In the genomic region with DNA sequence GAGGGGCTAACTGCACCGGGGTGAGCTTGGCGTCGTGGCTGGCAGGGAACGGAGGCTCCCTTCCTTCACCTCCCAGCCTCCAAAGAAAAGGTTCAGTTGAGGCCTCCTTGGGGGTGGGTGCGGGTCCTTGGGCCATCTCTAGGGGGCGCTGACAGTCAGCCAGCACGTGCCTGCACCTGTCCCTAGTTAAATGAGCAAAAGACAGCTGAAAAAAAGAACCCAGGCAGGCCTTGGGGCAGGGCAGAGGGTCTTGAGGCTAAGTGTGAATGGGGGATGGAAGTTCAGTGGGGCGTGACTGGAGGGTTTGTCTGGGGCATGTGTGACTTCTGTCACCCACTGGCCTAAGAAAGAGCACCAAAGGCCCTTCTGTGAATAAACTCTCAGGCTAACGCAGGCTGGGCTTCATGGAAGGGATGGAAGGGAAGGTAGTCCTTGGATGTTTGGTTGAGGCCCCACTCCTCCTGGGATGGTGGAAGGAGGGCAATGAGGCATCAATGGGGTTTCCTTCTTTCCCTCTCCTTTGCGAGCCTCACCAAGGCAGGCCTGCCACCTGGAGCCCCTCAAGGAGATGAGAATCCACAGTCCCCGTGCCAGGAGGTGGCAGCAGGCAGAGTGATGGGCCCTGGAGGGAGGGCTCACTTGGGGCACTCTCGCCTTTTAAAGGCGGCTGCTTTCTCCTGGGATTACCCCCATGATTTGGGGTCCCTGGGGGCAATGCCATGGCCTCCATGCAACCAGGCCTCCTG, we compare ENCODE assay signal across 8 cellular contexts. TPM values are rescaled to one million over a fixed set of nuclear protein-coding genes. Genes with fewer than 3 reads are reported as not detected.
DNase-seq lines count a peak whose midpoint lies in the region; ATAC-seq and TF ChIP-seq lines count a peak whose summit lies in the region.

No MANE protein-coding gene starts in this region.

- H3K9me3 Mint-ChIP-seq in activated naive CD8-positive, alpha-beta T cell treated with anti-CD3 and anti-CD28 coated beads, Interleukin-2, amount 10 ng/mL, durations not matched to agents 7 days and 5 days, result no peaks in the 10 kb centered on the region

- POLR2A ChIA-PET in activated naive CD8-positive, alpha-beta T cell treated with anti-CD3 and anti-CD28 coated beads, Interleukin-2, amount 10 ng/mL, durations not matched to agents 7 days and 5 days (lab: Charles Lee), result interaction anchor here (1.3 to 28.7 kb wide), 10 partner anchors 10 to 59 kb away, joined by 5 to 585 read pairs (median 18); a partner anchor contains a TSS

- H3K4me3 Mint-ChIP-seq in activated naive CD8-positive, alpha-beta T cell treated with anti-CD3 and anti-CD28 coated beads, Interleukin-2, amount 10 ng/mL, durations not matched to agents 7 days and 5 days, result peak overlapping the region; percentile 85

- H3K4me1 Mint-ChIP-seq in activated naive CD8-positive, alpha-beta T cell treated with anti-CD3 and anti-CD28 coated beads, Interleukin-2, amount 10 ng/mL, durations not matched to agents 7 days and 5 days, result peaks cover 62% of the 10 kb centered on the region

- peak; percentile 83 for TF ChIP-seq CTCF in GM12864 (IDR thresholded peaks at IDR 0.05; ENCODE audit: low read depth, low read length, missing control alignments)
- peak; percentile 34 for TF ChIP-seq CTCF in RWPE2 (IDR thresholded peaks at IDR 0.05; ENCODE audit: poor library complexity, severe bottlenecking)

- H3K27ac ChIP-seq in RWPE2 (ENCODE audit: poor library complexity, severe bottlenecking), result peak overlapping the region; percentile 86

- ATAC-seq in RWPE2 (ENCODE audit: low read depth) (no peak), left lobe of liver (peak; percentile 70), HG02970 (IDR thresholded peaks at IDR 0.05; ENCODE audit: low FRiP score, unreplicated experiment) (no peak), GM21717 (IDR thresholded peaks at IDR 0.05; ENCODE audit: unreplicated experiment) (no peak)
- ATAC-seq in activated naive CD8-positive, alpha-beta T cell treated with anti-CD3 and anti-CD28 coated beads, Interleukin-2, amount 10 ng/mL, durations not matched to agents 7 days and 5 days (ENCODE audit: low read depth), result peak; percentile 19

- DNase-seq in GM12864 (ENCODE audit: low read depth) (no peak), RWPE2 (ENCODE audit: low spot score) (no peak), left lobe of liver (ENCODE audit: low spot score) (no peak), OCI-M2 (lab: John Stamatoyannopoulos, UW; ENCODE audit: unreplicated experiment) (no peak)
- peak; percentile 76 for DNase-seq in activated naive CD8-positive, alpha-beta T cell treated with anti-CD3 and anti-CD28 coated beads, Interleukin-2, amount 10 ng/mL, durations not matched to agents 7 days and 5 days
- DNase-seq in stimulated activated naive CD4-positive, alpha-beta T cell (lab: John Stamatoyannopoulos, UW), result peak; percentile 23 to 71 (median 48)

- H3K27me3 Mint-ChIP-seq in activated naive CD8-positive, alpha-beta T cell treated with anti-CD3 and anti-CD28 coated beads, Interleukin-2, amount 10 ng/mL, durations not matched to agents 7 days and 5 days, result peaks cover 2% of the 10 kb centered on the region

- H3K27ac Mint-ChIP-seq in activated naive CD8-positive, alpha-beta T cell treated with anti-CD3 and anti-CD28 coated beads, Interleukin-2, amount 10 ng/mL, durations not matched to agents 7 days and 5 days, result peak overlapping the region; percentile 98

- no peaks in the 10 kb centered on the region for H3K9me3 ChIP-seq in RWPE2 (ENCODE audit: severe bottlenecking)

- peaks cover 20% of the 10 kb centered on the region for H3K4me1 ChIP-seq in RWPE2 (ENCODE audit: insufficient read depth, poor library complexity, severe bottlenecking)

- no peaks in the 10 kb centered on the region for H3K27me3 ChIP-seq in RWPE2 (ENCODE audit: insufficient read depth, poor library complexity, severe bottlenecking)

- peaks cover 3% of the 10 kb centered on the region for H3K36me3 Mint-ChIP-seq in activated naive CD8-positive, alpha-beta T cell treated with anti-CD3 and anti-CD28 coated beads, Interleukin-2, amount 10 ng/mL, durations not matched to agents 7 days and 5 days

- H3K4me3 ChIP-seq in GM12864 (ENCODE audit: low read depth, low read length) (no peak overlapping the region), RWPE2 (ENCODE audit: severe bottlenecking) (no peak overlapping the region)

- H3K36me3 ChIP-seq in RWPE2 (ENCODE audit: low read depth), result no peaks in the 10 kb centered on the region

RNA-seq across cellular contexts. Expression of a gene that starts 56.2 kb away (rescaled TPM):
- total RNA-seq in activated naive CD8-positive, alpha-beta T cell treated with anti-CD3 and anti-CD28 coated beads, Interleukin-2, amount 10 ng/mL, durations not matched to agents 7 days and 5 days, result 100 to 1,000 TPM; 207 to 218 TPM
- 60.6 TPM for total RNA-seq in left lobe of liver

Comparison
In these comparisons a context has a peak if more than half of its experiments do, and no peak if none do; other contexts are left out.
1. DNase-seq: peak in activated naive CD8-positive, alpha-beta T cell treated with anti-CD3 and anti-CD28 coated beads, Interleukin-2, amount 10 ng/mL, durations not matched to agents 7 days and 5 days (single experiment) and stimulated activated naive CD4-positive, alpha-beta T cell (6 of 6); none in GM12864 (single experiment), RWPE2 (single experiment), left lobe of liver (single experiment) and OCI-M2 (single experiment).
2. ATAC-seq: peak in activated naive CD8-positive, alpha-beta T cell treated with anti-CD3 and anti-CD28 coated beads, Interleukin-2, amount 10 ng/mL, durations not matched to agents 7 days and 5 days (single experiment) and left lobe of liver (single experiment); none in RWPE2 (single experiment), HG02970 (single experiment) and GM21717 (single experiment).